ENCODE assay signal across 27 cellular contexts in the genomic region with DNA sequence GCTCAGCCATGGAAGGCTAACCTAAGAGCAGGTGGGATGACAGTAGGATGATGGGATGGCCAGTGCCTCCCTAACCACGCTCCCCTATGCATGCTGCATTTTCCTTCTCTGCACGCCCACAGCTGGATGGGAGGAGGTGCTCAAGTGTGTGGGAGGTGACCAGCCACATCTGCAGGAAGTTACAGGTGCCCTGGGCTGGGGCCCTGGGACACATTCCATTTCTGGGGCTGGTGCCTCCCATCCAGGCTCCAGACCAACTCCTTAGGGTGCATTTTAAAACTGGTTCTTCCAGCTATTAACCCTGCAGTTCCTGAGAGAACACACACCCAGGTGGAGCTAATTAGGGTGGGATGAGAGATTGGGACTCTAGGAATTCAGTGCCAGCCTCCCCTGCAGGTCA.
DNase-seq lines count a peak whose midpoint lies in the region; ATAC-seq and TF ChIP-seq lines count a peak whose summit lies in the region.
"Had no signal": no experiment of that assay in that cellular context is flagged by ENCODE, and none has a peak within 500 bp of the region (broad histone marks: within the 10 kb centered on the region; RNA-seq: fewer than 3 reads in every experiment).

No MANE protein-coding gene starts in this region.

- DNase-seq in T47D (ENCODE audit: low read depth in 1 of 2, low spot score in 1 of 2) (peak; percentile 7 to 67), MCF 10A (ENCODE audit: unreplicated experiment) (no peak), RPMI7951 (ENCODE audit: low read depth) (peak; percentile 35), left lobe of liver (ENCODE audit: low spot score) (peak; percentile 35), type B pancreatic cell (ENCODE audit: extremely low spot score, unreplicated experiment) (no peak), NCI-H187 (lab: John Stamatoyannopoulos, UW) (no peak), substantia nigra (lab: John Stamatoyannopoulos, UW) (no peak)
- DNase-seq: activated CD4-positive, alpha-beta T cell treated with anti-CD3 and anti-CD28 coated beads, Interleukin-2, amount 50 U/mL, for 48 hours; activated CD4-positive, CD25-positive, alpha-beta regulatory T cell; activated CD8-positive, alpha-beta memory T cell treated with anti-CD3 and anti-CD28 coated beads, Interleukin-2, amount 50 U/mL, for 4 hours; activated naive CD4-positive, alpha-beta T cell treated with anti-CD3 and anti-CD28 coated beads, Interleukin-2, amount 10 ng/mL, durations not matched to agents 7 days and 5 days; CD4-positive, alpha-beta T cell; EL; KG1; MV-4-11; NCI-H146; NCI-H2171 treated with DMSO at 0.1 percent for 48 hours; NCI-H524; nucleus accumbens; SJCRH30; stimulated activated CD8-positive, alpha-beta memory T cell treated with anti-CD3 and anti-CD28 coated beads, Interleukin-4, amount 100 ng/mL, for 48 hours; stimulated activated naive CD8-positive, alpha-beta T cell treated with anti-CD3 and anti-CD28 coated beads, Interleukin-15, amount 100 ng/mL, for 72 hours; tibial artery had no signal

- peaks cover 18% of the 10 kb centered on the region for H3K4me1 Mint-ChIP-seq in MCF 10A (ENCODE audit: insufficient read depth, unreplicated experiment)
- H3K4me1 Mint-ChIP-seq in type B pancreatic cell (ENCODE audit: unreplicated experiment), result peaks cover 58% of the 10 kb centered on the region

- no peak overlapping the region for H3K27ac ChIP-seq in substantia nigra (ENCODE audit: low read depth, low read length, poor library complexity, severe bottlenecking)
- H3K27ac ChIP-seq: breast epithelium, SJCRH30, tibial artery had no signal

- BruUV-seq in MCF 10A (replicated peaks; lab: Mats Ljungman, UMichigan), result no TSS peak

- ATAC-seq in left lobe of liver (no peak), HG02973 (IDR thresholded peaks at IDR 0.05; ENCODE audit: unreplicated experiment) (no peak)
- ATAC-seq: GM23338; stimulated activated naive CD8-positive, alpha-beta T cell treated with anti-CD3 and anti-CD28 coated beads, Interleukin-15, amount 100 ng/mL, for 72 hours had no signal

- H3K36me3 Mint-ChIP-seq in MCF 10A (ENCODE audit: insufficient read depth, unreplicated experiment) (no peaks in the 10 kb centered on the region), type B pancreatic cell (no peaks in the 10 kb centered on the region)
- H3K36me3 Mint-ChIP-seq: activated naive CD4-positive, alpha-beta T cell treated with anti-CD3 and anti-CD28 coated beads, Interleukin-2, amount 10 ng/mL, durations not matched to agents 7 days and 5 days; memory B cell had no signal

- no peaks in the 10 kb centered on the region for H3K27me3 Mint-ChIP-seq in MCF 10A (ENCODE audit: insufficient read depth, unreplicated experiment)
- peaks cover 6% of the 10 kb centered on the region for H3K27me3 Mint-ChIP-seq in type B pancreatic cell
- H3K27me3 Mint-ChIP-seq: CD4-positive, alpha-beta T cell; stimulated activated naive CD8-positive, alpha-beta T cell treated with anti-CD3 and anti-CD28 coated beads, Interleukin-15, amount 100 ng/mL, for 72 hours had no signal

- H3K4me3 Mint-ChIP-seq in MCF 10A (ENCODE audit: unreplicated experiment), result no peak overlapping the region
- H3K4me3 Mint-ChIP-seq in type B pancreatic cell, result peak overlapping the region; percentile 39
- H3K4me3 Mint-ChIP-seq: activated naive CD4-positive, alpha-beta T cell treated with anti-CD3 and anti-CD28 coated beads, Interleukin-2, amount 10 ng/mL, durations not matched to agents 7 days and 5 days; CD4-positive, alpha-beta T cell; GM23338; memory B cell; stimulated activated naive CD8-positive, alpha-beta T cell treated with anti-CD3 and anti-CD28 coated beads, Interleukin-15, amount 100 ng/mL, for 72 hours had no signal

- CTCF ChIA-PET in MCF 10A (lab: Yijun Ruan, JAX), result interaction anchor here (0.6 to 1.8 kb wide), 3 partner anchors 10 to 23 kb away, joined by 3 to 5 read pairs (median 4); no protein-coding TSS in a partner anchor

- POLR2A ChIA-PET in MCF 10A (lab: Yijun Ruan, JAX), result interaction anchor here (0.8 to 1.5 kb wide), 2 partner anchors 22 to 23 kb away, joined by 3 to 4 read pairs; no protein-coding TSS in a partner anchor

- TF ChIP-seq CTCF in MCF 10A (IDR thresholded peaks at IDR 0.05; ENCODE audit: unreplicated experiment) (no peak), type B pancreatic cell (conservative IDR thresholded peaks at IDR 0.05) (no peak)

- H3K9me3 Mint-ChIP-seq in MCF 10A (ENCODE audit: unreplicated experiment) (no peaks in the 10 kb centered on the region), type B pancreatic cell (peaks cover 6% of the 10 kb centered on the region)
- H3K9me3 Mint-ChIP-seq: activated naive CD4-positive, alpha-beta T cell treated with anti-CD3 and anti-CD28 coated beads, Interleukin-2, amount 10 ng/mL, durations not matched to agents 7 days and 5 days; CD4-positive, alpha-beta T cell; GM23338; memory B cell; stimulated activated naive CD8-positive, alpha-beta T cell treated with anti-CD3 and anti-CD28 coated beads, Interleukin-15, amount 100 ng/mL, for 72 hours had no signal

- in situ Hi-C loops in T47D (cut with HindIII; ENCODE audit: low pct_unique_long_range_greater_than_20kb, low sequenced_read_pairs), result no loop called here

- intact Hi-C loops in MCF 10A (cut with micrococcal nuclease), result no loop called here

- H3K27ac Mint-ChIP-seq in MCF 10A (ENCODE audit: low read depth, unreplicated experiment) (no peak overlapping the region), type B pancreatic cell (peak overlapping the region; percentile 56)
- H3K27ac Mint-ChIP-seq: activated naive CD4-positive, alpha-beta T cell treated with anti-CD3 and anti-CD28 coated beads, Interleukin-2, amount 10 ng/mL, durations not matched to agents 7 days and 5 days; CD4-positive, alpha-beta T cell; GM23338; memory B cell; stimulated activated naive CD8-positive, alpha-beta T cell treated with anti-CD3 and anti-CD28 coated beads, Interleukin-15, amount 100 ng/mL, for 72 hours had no signal

Comparison
In these comparisons a context has a peak if more than half of its experiments do, and no peak if none do; other contexts are left out.
1. DNase-seq: peak in T47D (2 of 2), RPMI7951 (single experiment) and left lobe of liver (single experiment); none in MCF 10A (single experiment), type B pancreatic cell (single experiment), NCI-H187 (0 of 2) and substantia nigra (0 of 49).